1 cellular context compared by ENCODE assay signal in the genomic region with DNA sequence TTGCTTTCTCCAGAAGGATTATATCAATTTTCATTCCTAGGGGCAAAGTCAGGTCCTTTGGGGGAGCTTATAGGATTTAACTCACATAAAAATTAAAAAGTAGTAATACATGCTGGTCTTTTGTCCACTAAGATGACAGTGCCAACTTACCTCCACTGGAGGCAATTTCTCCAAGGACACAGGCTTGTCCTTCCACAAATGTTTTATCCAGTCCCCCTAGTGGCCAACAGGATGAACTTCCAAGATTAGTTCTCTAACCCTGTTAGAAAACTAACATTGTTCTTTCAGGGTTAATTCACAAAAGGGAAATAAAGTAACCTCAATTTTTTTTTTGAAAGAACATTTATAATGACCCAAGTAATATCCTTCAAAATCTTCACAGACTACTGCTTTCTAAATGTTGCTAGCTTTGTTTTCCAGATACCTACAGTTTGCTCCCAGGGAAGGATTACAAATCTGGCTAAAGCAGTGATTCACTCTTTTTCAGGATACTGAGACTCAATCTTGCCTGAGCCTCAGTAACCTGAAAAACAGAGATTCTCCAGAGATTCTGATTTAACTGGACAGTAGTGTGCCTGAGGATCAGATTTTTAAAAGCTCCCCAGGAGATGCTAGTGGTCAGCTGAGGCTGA.
TF ChIP-seq lines count a peak whose summit lies in the region.

No MANE protein-coding gene starts in this region.

TF ChIP-seq in H1, 55 proteins besides CTCF, POLR2A, EP300 and RAD21:
- TF ChIP-seq EZH2 (IDR thresholded peaks at IDR 0.05; ENCODE audit: low read depth, low read length, severe bottlenecking): no peak
- peak in 1 of 2 experiments; percentile 54; a peak in 1 of 4 replicates for TF ChIP-seq HDAC2 (IDR thresholded peaks at IDR 0.05; ENCODE audit: borderline replicate concordance in 1 of 2, low read depth in 2 of 2, low read length in 2 of 2)
- no peak for TF ChIP-seq RFX5 (IDR thresholded peaks at IDR 0.05; ENCODE audit: borderline replicate concordance, low read depth, low read length)
